12 cellular contexts compared by ENCODE assay signal in genomic region chr18:48569139-48569914, GRCh38.
"Had no signal": no experiment of that assay in that cellular context is flagged by ENCODE, and none has a peak within 500 bp of the region (broad histone marks: within the 10 kb centered on the region; RNA-seq: fewer than 3 reads in every experiment).

No MANE protein-coding gene starts in this region.

- H3K4me1 Mint-ChIP-seq: activated naive CD4-positive, alpha-beta T cell treated with anti-CD3 and anti-CD28 coated beads, Interleukin-2, amount 50 U/mL, for 24 hours; T-helper 17 cell had no signal

- DNase-seq: activated CD4-positive, alpha-beta T cell treated with anti-CD3 and anti-CD28 coated beads for 48 hours; activated CD8-positive, alpha-beta T cell treated with anti-CD3 and anti-CD28 coated beads for 36 hours; activated effector memory CD4-positive, alpha-beta T cell treated with Interleukin-2 at 50 U/mL for 16 hours; activated T-cell treated with anti-CD3 and anti-CD28 coated beads, Interleukin-2, amount 50 U/mL, for 4 hours; adrenal gland; heart right ventricle; left colon; naive B cell; small intestine; stimulated activated naive CD8-positive, alpha-beta T cell treated with anti-CD3 and anti-CD28 coated beads, Interleukin-15, Interleukin-2, amounts not matched to agents 100 U/mL and 50 U/mL, for 24 hours; T-helper 17 cell had no signal

- H3K27me3 Mint-ChIP-seq: activated CD8-positive, alpha-beta T cell treated with anti-CD3 and anti-CD28 coated beads for 36 hours; activated naive CD4-positive, alpha-beta T cell treated with anti-CD3 and anti-CD28 coated beads, Interleukin-2, amount 50 U/mL, for 24 hours; naive B cell had no signal

- H3K4me3 Mint-ChIP-seq: activated CD8-positive, alpha-beta T cell treated with anti-CD3 and anti-CD28 coated beads for 36 hours; activated naive CD4-positive, alpha-beta T cell treated with anti-CD3 and anti-CD28 coated beads, Interleukin-2, amount 50 U/mL, for 24 hours; activated T-cell treated with anti-CD3 and anti-CD28 coated beads, Interleukin-2, amount 50 U/mL, for 4 hours; naive B cell; T-helper 17 cell had no signal

- H3K27ac Mint-ChIP-seq: activated CD8-positive, alpha-beta T cell treated with anti-CD3 and anti-CD28 coated beads for 36 hours; activated naive CD4-positive, alpha-beta T cell treated with anti-CD3 and anti-CD28 coated beads, Interleukin-2, amount 50 U/mL, for 24 hours; naive B cell; T-helper 17 cell had no signal

- H3K9me3 Mint-ChIP-seq: activated naive CD4-positive, alpha-beta T cell treated with anti-CD3 and anti-CD28 coated beads, Interleukin-2, amount 50 U/mL, for 24 hours; activated T-cell treated with anti-CD3 and anti-CD28 coated beads, Interleukin-2, amount 50 U/mL, for 4 hours had no signal

- H3K36me3 Mint-ChIP-seq: activated naive CD4-positive, alpha-beta T cell treated with anti-CD3 and anti-CD28 coated beads, Interleukin-2, amount 50 U/mL, for 24 hours had no signal
